ENCODE assay signal across 8 cellular contexts in the genomic region with DNA sequence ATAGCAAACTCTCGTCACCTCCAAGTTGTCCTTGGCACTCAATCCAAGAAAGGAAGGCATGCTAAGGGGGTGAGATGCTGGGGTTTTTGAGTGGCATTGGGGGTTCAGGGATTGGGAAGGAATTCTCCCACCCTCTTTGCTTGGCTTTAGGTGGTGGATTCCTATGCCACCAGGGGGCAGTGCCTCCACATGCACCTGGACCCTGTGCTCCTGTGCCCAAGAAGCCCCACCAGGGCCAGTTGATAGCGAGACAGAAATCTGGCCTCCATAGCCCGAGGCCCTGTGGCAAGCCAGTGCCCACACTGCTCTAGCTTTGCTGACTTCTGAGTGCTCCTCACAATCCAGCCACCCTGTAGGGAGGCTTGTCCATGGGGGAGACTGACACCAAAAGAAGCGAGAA. TPM values are rescaled to one million over a fixed set of nuclear protein-coding genes. Genes with fewer than 3 reads are reported as not detected.
DNase-seq lines count a peak whose midpoint lies in the region; ATAC-seq, FAIRE-seq and TF ChIP-seq lines count a peak whose summit lies in the region.

No MANE protein-coding gene starts in this region.

- no peaks in the 10 kb centered on the region for H3K36me3 ChIP-seq in HepG2 (replicated peaks in 1 of 2; ENCODE audit: control insufficient read depth in 1 of 2, insufficient read depth in 2 of 2, low read length in 2 of 2)

- POLR2A ChIA-PET in HepG2 (lab: Yijun Ruan, JAX): no interaction called here

- FAIRE-seq in HepG2 (lab: Jason Lieb, UNC): no peak

- no peak overlapping the region for H3K27ac ChIP-seq in HepG2 (ENCODE audit: extremely low read length, insufficient read depth, low read length)

- ATAC-seq in HepG2: peak; percentile 87

- no peaks in the 10 kb centered on the region for H4K20me1 ChIP-seq in HepG2 (ENCODE audit: insufficient read depth, low read length)

- H3K27me3 ChIP-seq in HepG2 (ENCODE audit: control insufficient read depth in 1 of 2, insufficient read depth in 2 of 2, low read length in 2 of 2): no peaks in the 10 kb centered on the region

- no peak overlapping the region for H3K9ac ChIP-seq in HepG2 (ENCODE audit: insufficient read depth, low read depth, low read length)

- no peak for TF ChIP-seq RAD21 in HepG2 (CRISPR knock-in tag; IDR thresholded peaks at IDR 0.05)

- no peak for TF ChIP-seq POLR2A in HepG2 (IDR thresholded peaks at IDR 0.05; ENCODE audit: insufficient read depth in 1 of 2, low read depth in 2 of 2, low read length in 2 of 2)

- DNase-seq in NCI-H2227 (lab: John Stamatoyannopoulos, UW; ENCODE audit: unreplicated experiment): peak; percentile 12
- DNase-seq in NCI-H2227 treated with DMSO at 0.1 percent for 48 hours (lab: John Stamatoyannopoulos, UW): no peak
- no peak for DNase-seq in HFF-Myc (ENCODE audit: extremely low read depth, low read depth)
- peak; percentile 3 to 10 for DNase-seq in activated CD4-positive, alpha-beta T cell treated with anti-CD3 and anti-CD28 coated beads, Interleukin-2, amount 50 U/mL, for 48 hours
- DNase-seq in HepG2 (ENCODE audit: low spot score): peak; percentile 0
- DNase-seq in pons (ENCODE audit: low spot score): no peak
- DNase-seq in NCI-H187 (lab: John Stamatoyannopoulos, UW): no peak
- DNase-seq in NCI-H2081 treated with DMSO at 0.1 percent for 48 hours (lab: John Stamatoyannopoulos, UW): no peak

- no peak overlapping the region for H2AFZ ChIP-seq in HepG2 (ENCODE audit: low read length)

- TF ChIP-seq EP300 in HepG2 (IDR thresholded peaks at IDR 0.05; ENCODE audit: low read depth in 2 of 2, low read length in 2 of 2) (no peak), HepG2 (CRISPR knock-in tag; IDR thresholded peaks at IDR 0.05; ENCODE audit: borderline replicate concordance) (no peak)

- no peaks in the 10 kb centered on the region for H3K4me1 ChIP-seq in HepG2 (ENCODE audit: insufficient read depth, low read length)

- no peaks in the 10 kb centered on the region for H3K9me3 ChIP-seq in HepG2 (ENCODE audit: low read length)

- in situ Hi-C loops in HepG2 (cut with HindIII; ENCODE audit: extremely low pct_ligation_motif_present, low pct_unique_long_range_greater_than_20kb): no loop called here

- H3K4me2 ChIP-seq in HepG2 (ENCODE audit: low read depth, low read length): no peak overlapping the region

- WGBS in HepG2 (ENCODE audit: low lambda C conversion rate): 36% methylated on average over 2 of the region's 4 CpGs

- BruUV-seq in HepG2 (replicated peaks; lab: Mats Ljungman, UMichigan): no TSS peak

- intact Hi-C loops in HepG2 (cut with micrococcal nuclease; ENCODE audit: unreplicated experiment): no loop called here

- H3K4me3 ChIP-seq in HFF-Myc (replicated peaks; ENCODE audit: low read depth, low read length) (no peak overlapping the region), HepG2 (replicated peaks in 1 of 3; ENCODE audit: insufficient read depth in 1 of 3, low read depth in 2 of 3, low read length in 3 of 3) (no peak overlapping the region)

- no peaks in the 10 kb centered on the region for H3K79me2 ChIP-seq in HepG2 (ENCODE audit: insufficient read depth, low read length)

- peak; percentile 51 for TF ChIP-seq CTCF in HFF-Myc (IDR thresholded peaks at IDR 0.05; ENCODE audit: low read depth, low read length, missing control alignments)
- peak; percentile 63 for TF ChIP-seq CTCF in HepG2 (CRISPR knock-in tag; IDR thresholded peaks at IDR 0.05)

- CTCF ChIA-PET in HepG2 (lab: Yijun Ruan, JAX; ENCODE audit: low intra/inter-chr PET ratio, low total read pairs): interaction anchor here (1.5 kb wide), 1 partner anchor 922 kb away, joined by 4 read pairs; no protein-coding TSS in a partner anchor

TF ChIP-seq in HepG2, 621 proteins besides CTCF, POLR2A, EP300 and RAD21:
- peak; percentile 57 for TF ChIP-seq STAG1 (CRISPR knock-in tag; IDR thresholded peaks at IDR 0.05)
- no peak for TF ChIP-seq ZNF879 (CRISPR knock-in tag; IDR thresholded peaks at IDR 0.05)

RNA-seq across cellular contexts. Expression of gene FATE1, which starts 2.0 kb away (rescaled TPM):
- not detected in 2 replicates for total RNA-seq in HepG2 (2016; rRNA removed; fragmentation: Illumina TruSeq; extraction: Trizol)
- total RNA-seq in HepG2 (2016; cell fraction: cytosol; rRNA removed; fragmentation: Illumina TruSeq; extraction: Trizol; ENCODE audit: low read depth): not detected in 2 replicates
- not detected in 2 replicates for total RNA-seq in HepG2 (2016; cell fraction: insoluble cytoplasmic fraction; rRNA removed; fragmentation: Illumina TruSeq; extraction: Trizol)
- total RNA-seq in HepG2 (2016; cell fraction: membrane; rRNA removed; fragmentation: Illumina TruSeq; extraction: Trizol): not detected in 2 replicates
- not detected in 2 replicates for total RNA-seq in HepG2 (2016; cell fraction: nucleus; rRNA removed; fragmentation: Illumina TruSeq; extraction: Trizol)
- polyA plus RNA-seq in HepG2 (2011; rRNA removed): not detected in 2 replicates
- polyA plus RNA-seq in HepG2 (2011; cell fraction: cytosol; rRNA removed): not detected in 2 replicates
- not detected in 2 replicates for polyA plus RNA-seq in HepG2 (2011; cell fraction: nucleus; rRNA removed)
- not detected in 2 replicates for polyA plus RNA-seq in HepG2 (2012)
- not detected in 2 replicates for polyA plus RNA-seq in HepG2 (2016; cell fraction: cytosol; fragmentation: Illumina TruSeq; extraction: Trizol; ENCODE audit: low read depth)
- not detected in 2 replicates for polyA plus RNA-seq in HepG2 (2016; cell fraction: insoluble cytoplasmic fraction; fragmentation: Illumina TruSeq; extraction: Trizol; ENCODE audit: low read depth)
- polyA plus RNA-seq in HepG2 (2016; cell fraction: membrane; fragmentation: Illumina TruSeq; extraction: Trizol; ENCODE audit: low read depth): not detected in 2 replicates
- polyA plus RNA-seq in HepG2 (2016; cell fraction: nucleus; fragmentation: Illumina TruSeq; extraction: Trizol; ENCODE audit: insufficient read depth, low read depth): not detected in 2 replicates
- not detected in 2 replicates for polyA minus RNA-seq in HepG2 (2011; rRNA and poly(A)+ RNA removed; ENCODE audit: low replicate concordance)
- polyA minus RNA-seq in HepG2 (2011; cell fraction: cytosol; rRNA and poly(A)+ RNA removed): not detected in 2 replicates
- polyA minus RNA-seq in HepG2 (2011; cell fraction: nucleus; rRNA and poly(A)+ RNA removed): not detected in 2 replicates

RNA-seq across cellular contexts. Expression of gene PRRG3, which starts 18.6 kb away (rescaled TPM):
- total RNA-seq in HepG2 (2016; rRNA removed; fragmentation: Illumina TruSeq; extraction: Trizol): not detected in 2 replicates
- total RNA-seq in HepG2 (2016; cell fraction: cytosol; rRNA removed; fragmentation: Illumina TruSeq; extraction: Trizol; ENCODE audit: low read depth): not detected in 2 replicates
- total RNA-seq in HepG2 (2016; cell fraction: insoluble cytoplasmic fraction; rRNA removed; fragmentation: Illumina TruSeq; extraction: Trizol): not detected in 2 replicates
- total RNA-seq in HepG2 (2016; cell fraction: membrane; rRNA removed; fragmentation: Illumina TruSeq; extraction: Trizol): not detected in 2 replicates
- total RNA-seq in HepG2 (2016; cell fraction: nucleus; rRNA removed; fragmentation: Illumina TruSeq; extraction: Trizol): not detected in 2 replicates
- polyA plus RNA-seq in HepG2 (2011; rRNA removed): not detected in 2 replicates
- polyA plus RNA-seq in HepG2 (2011; cell fraction: cytosol; rRNA removed): not detected in 2 replicates
- not detected in 2 replicates for polyA plus RNA-seq in HepG2 (2011; cell fraction: nucleus; rRNA removed)
- not detected in 2 replicates for polyA plus RNA-seq in HepG2 (2012)
- not detected in 2 replicates for polyA plus RNA-seq in HepG2 (2016; cell fraction: cytosol; fragmentation: Illumina TruSeq; extraction: Trizol; ENCODE audit: low read depth)
- polyA plus RNA-seq in HepG2 (2016; cell fraction: insoluble cytoplasmic fraction; fragmentation: Illumina TruSeq; extraction: Trizol; ENCODE audit: low read depth): not detected in 2 replicates
- not detected in 2 replicates for polyA plus RNA-seq in HepG2 (2016; cell fraction: membrane; fragmentation: Illumina TruSeq; extraction: Trizol; ENCODE audit: low read depth)
- not detected in 2 replicates for polyA plus RNA-seq in HepG2 (2016; cell fraction: nucleus; fragmentation: Illumina TruSeq; extraction: Trizol; ENCODE audit: insufficient read depth, low read depth)
- polyA minus RNA-seq in HepG2 (2011; rRNA and poly(A)+ RNA removed; ENCODE audit: low replicate concordance): not detected in 2 replicates
- not detected in 2 replicates for polyA minus RNA-seq in HepG2 (2011; cell fraction: cytosol; rRNA and poly(A)+ RNA removed)
- polyA minus RNA-seq in HepG2 (2011; cell fraction: nucleus; rRNA and poly(A)+ RNA removed): not detected in 2 replicates

RNA-seq across cellular contexts. Expression of gene CNGA2, which starts 20.7 kb away (rescaled TPM):
- not detected in 2 replicates for total RNA-seq in HepG2 (2016; rRNA removed; fragmentation: Illumina TruSeq; extraction: Trizol)
- not detected in 2 replicates for total RNA-seq in HepG2 (2016; cell fraction: cytosol; rRNA removed; fragmentation: Illumina TruSeq; extraction: Trizol; ENCODE audit: low read depth)
- total RNA-seq in HepG2 (2016; cell fraction: insoluble cytoplasmic fraction; rRNA removed; fragmentation: Illumina TruSeq; extraction: Trizol): not detected in 2 replicates
- not detected in 2 replicates for total RNA-seq in HepG2 (2016; cell fraction: membrane; rRNA removed; fragmentation: Illumina TruSeq; extraction: Trizol)
- not detected in 2 replicates for total RNA-seq in HepG2 (2016; cell fraction: nucleus; rRNA removed; fragmentation: Illumina TruSeq; extraction: Trizol)
- polyA plus RNA-seq in HepG2 (2011; rRNA removed): not detected in 2 replicates
- polyA plus RNA-seq in HepG2 (2011; cell fraction: cytosol; rRNA removed): not detected in 2 replicates
- not detected in 2 replicates for polyA plus RNA-seq in HepG2 (2011; cell fraction: nucleus; rRNA removed)
- polyA plus RNA-seq in HepG2 (2012): not detected in 2 replicates
- polyA plus RNA-seq in HepG2 (2016; cell fraction: cytosol; fragmentation: Illumina TruSeq; extraction: Trizol; ENCODE audit: low read depth): not detected in 2 replicates
- not detected in 2 replicates for polyA plus RNA-seq in HepG2 (2016; cell fraction: insoluble cytoplasmic fraction; fragmentation: Illumina TruSeq; extraction: Trizol; ENCODE audit: low read depth)
- polyA plus RNA-seq in HepG2 (2016; cell fraction: membrane; fragmentation: Illumina TruSeq; extraction: Trizol; ENCODE audit: low read depth): not detected in 2 replicates
- not detected in 2 replicates for polyA plus RNA-seq in HepG2 (2016; cell fraction: nucleus; fragmentation: Illumina TruSeq; extraction: Trizol; ENCODE audit: insufficient read depth, low read depth)
- polyA minus RNA-seq in HepG2 (2011; rRNA and poly(A)+ RNA removed; ENCODE audit: low replicate concordance): not detected in 2 replicates
- polyA minus RNA-seq in HepG2 (2011; cell fraction: cytosol; rRNA and poly(A)+ RNA removed): not detected in 2 replicates
- polyA minus RNA-seq in HepG2 (2011; cell fraction: nucleus; rRNA and poly(A)+ RNA removed): not detected in 2 replicates

Comparison
In these comparisons a context has a peak if more than half of its experiments do, and no peak if none do; other contexts are left out.
1. DNase-seq: peak in NCI-H2227 (single experiment), activated CD4-positive, alpha-beta T cell treated with anti-CD3 and anti-CD28 coated beads, Interleukin-2, amount 50 U/mL, for 48 hours (2 of 2) and HepG2 (single experiment); none in NCI-H2227 treated with DMSO at 0.1 percent for 48 hours (single experiment), HFF-Myc (single experiment), pons (single experiment), NCI-H187 (0 of 2) and NCI-H2081 treated with DMSO at 0.1 percent for 48 hours (single experiment).